Comparison of ENCODE assay signal across 25 cellular contexts in genomic region chr4:182600836-182601235, GRCh38.
"Had no signal": no experiment of that assay in that cellular context is flagged by ENCODE, and none has a peak within 500 bp of the region (broad histone marks: within the 10 kb centered on the region; RNA-seq: fewer than 3 reads in every experiment).

No MANE protein-coding gene starts in this region.

- H3K27ac ChIP-seq: coronary artery, esophagus muscularis mucosa, foreskin keratinocyte, lower lobe of right lung, prostate gland, right atrium auricular region, skin epidermis, spleen, thoracic aorta, upper lobe of left lung had no signal

- H3K9me3 Mint-ChIP-seq: immature natural killer cell; naive thymus-derived CD8-positive, alpha-beta T cell; nephron progenitor cell; stimulated activated naive B cell treated with anti-CD40 and anti-IgM and Interleukin-4, amounts not matched to agents 10 μg/mL and 1 μg/mL and 100 μg/mL, for 72 hours; stimulated activated naive CD8-positive, alpha-beta T cell treated with anti-CD3 and anti-CD28 coated beads, Interleukin-15, Interleukin-2, amounts not matched to agents 100 ng/mL and 50 ng/mL, for 24 hours had no signal

- H3K4me1 Mint-ChIP-seq: immature natural killer cell; naive thymus-derived CD8-positive, alpha-beta T cell; nephron progenitor cell; stimulated activated naive B cell treated with anti-CD40 and anti-IgM and Interleukin-4, amounts not matched to agents 10 μg/mL and 1 μg/mL and 100 μg/mL, for 72 hours had no signal

- H3K27me3 Mint-ChIP-seq: stimulated activated naive B cell treated with anti-CD40 and anti-IgM and Interleukin-4, amounts not matched to agents 10 μg/mL and 1 μg/mL and 100 μg/mL, for 72 hours; stimulated activated naive CD8-positive, alpha-beta T cell treated with anti-CD3 and anti-CD28 coated beads, Interleukin-15, Interleukin-2, amounts not matched to agents 100 ng/mL and 50 ng/mL, for 24 hours had no signal

- H3K27me3 ChIP-seq: esophagus muscularis mucosa, foreskin keratinocyte, right atrium auricular region, spleen, tibial nerve, upper lobe of left lung had no signal

- H3K36me3 Mint-ChIP-seq: immature natural killer cell; naive thymus-derived CD8-positive, alpha-beta T cell; stimulated activated naive B cell treated with anti-CD40 and anti-IgM and Interleukin-4, amounts not matched to agents 10 μg/mL and 1 μg/mL and 100 μg/mL, for 72 hours had no signal

- H3K9me3 ChIP-seq: esophagus muscularis mucosa, lower lobe of right lung, prostate gland, right atrium auricular region, spleen, thoracic aorta, tibial nerve, upper lobe of left lung had no signal

- H3K36me3 ChIP-seq: esophagus muscularis mucosa, lower lobe of right lung, prostate gland, right atrium auricular region, spleen, thoracic aorta, tibial nerve, upper lobe of left lung had no signal

- H3K4me1 ChIP-seq: esophagus muscularis mucosa, lower lobe of right lung, prostate gland, right atrium auricular region, spleen, upper lobe of left lung had no signal

- H3K4me3 Mint-ChIP-seq: immature natural killer cell; naive thymus-derived CD8-positive, alpha-beta T cell; nephron progenitor cell; stimulated activated naive B cell treated with anti-CD40 and anti-IgM and Interleukin-4, amounts not matched to agents 10 μg/mL and 1 μg/mL and 100 μg/mL, for 72 hours; stimulated activated naive CD8-positive, alpha-beta T cell treated with anti-CD3 and anti-CD28 coated beads, Interleukin-15, Interleukin-2, amounts not matched to agents 100 ng/mL and 50 ng/mL, for 24 hours had no signal

- H3K27ac Mint-ChIP-seq: immature natural killer cell; naive thymus-derived CD8-positive, alpha-beta T cell; nephron progenitor cell; stimulated activated naive B cell treated with anti-CD40 and anti-IgM and Interleukin-4, amounts not matched to agents 10 μg/mL and 1 μg/mL and 100 μg/mL, for 72 hours; stimulated activated naive CD8-positive, alpha-beta T cell treated with anti-CD3 and anti-CD28 coated beads, Interleukin-15, Interleukin-2, amounts not matched to agents 100 ng/mL and 50 ng/mL, for 24 hours had no signal

- ATAC-seq: foreskin keratinocyte; left colon; left ventricle myocardium superior; lower lobe of right lung; naive thymus-derived CD8-positive, alpha-beta T cell; stimulated activated naive B cell treated with anti-CD40 and anti-IgM and Interleukin-4, amounts not matched to agents 10 μg/mL and 1 μg/mL and 100 μg/mL, for 72 hours had no signal

- DNase-seq: dermis blood vessel endothelial cell; effector memory CD4-positive, alpha-beta T cell; foreskin keratinocyte; hypothalamus; immature natural killer cell; islet precursor cell; kidney glomerular epithelial cell; left colon; left ventricle myocardium superior; lower lobe of right lung; naive thymus-derived CD8-positive, alpha-beta T cell; nephron progenitor cell; spleen; stimulated activated CD4-positive, alpha-beta T cell treated with anti-CD3 and anti-CD28 coated beads, Interleukin-15, amount 100 ng/mL, for 24 hours; stimulated activated CD4-positive, alpha-beta T cell treated with anti-CD3 and anti-CD28 coated beads, Interleukin-2, amount 100 ng/mL, for 48 hours; stimulated activated naive B cell treated with anti-CD40 and anti-IgM and Interleukin-4, amounts not matched to agents 10 μg/mL and 1 μg/mL and 100 μg/mL, for 72 hours had no signal

- H3K4me3 ChIP-seq: coronary artery, esophagus muscularis mucosa, lower lobe of right lung, prostate gland, right atrium auricular region, skin epidermis, spleen, thoracic aorta, tibial nerve, upper lobe of left lung had no signal
